ENCODE assay signal across 8 cellular contexts in genomic region chr3:14461748-14462324, GRCh38. TPM values are rescaled to one million over a fixed set of nuclear protein-coding genes. Genes with fewer than 3 reads are reported as not detected.
DNase-seq lines count a peak whose midpoint lies in the region; ATAC-seq, FAIRE-seq and TF ChIP-seq lines count a peak whose summit lies in the region.

No MANE protein-coding gene starts in this region.

- no peaks in the 10 kb centered on the region for H3K79me2 ChIP-seq in HepG2 (ENCODE audit: insufficient read depth, low read length)

- peak; percentile 94 for TF ChIP-seq RAD21 in HepG2 (CRISPR knock-in tag; IDR thresholded peaks at IDR 0.05)

- CTCF ChIA-PET in HepG2 (lab: Yijun Ruan, JAX; ENCODE audit: low intra/inter-chr PET ratio, low total read pairs) = interaction anchor here (1.2 to 3.7 kb wide), 4 partner anchors 59 to 201 kb away, joined by 3 to 41 read pairs (median 9); partner anchors contain the start of gene SLC6A6

- H3K9ac ChIP-seq in HepG2 (ENCODE audit: insufficient read depth, low read depth, low read length) = no peak overlapping the region

- no peak for TF ChIP-seq EP300 in HepG2 (IDR thresholded peaks at IDR 0.05; ENCODE audit: low read depth in 2 of 2, low read length in 2 of 2)
- no peak for TF ChIP-seq EP300 in HepG2 (CRISPR knock-in tag; IDR thresholded peaks at IDR 0.05; ENCODE audit: borderline replicate concordance)

- H3K9me3 Mint-ChIP-seq in chondrocyte (ENCODE audit: low read depth) = no peaks in the 10 kb centered on the region

- intact Hi-C loops in HepG2 (cut with micrococcal nuclease; ENCODE audit: unreplicated experiment) = loop anchor here (1.0 kb wide), 2 partner anchors 60 to 201 kb away; partner anchors contain the start of gene SLC6A6

- H3K27me3 ChIP-seq in HL-60 (ENCODE audit: insufficient read depth, poor library complexity, severe bottlenecking) (no peaks in the 10 kb centered on the region), HepG2 (ENCODE audit: control insufficient read depth in 1 of 2, insufficient read depth in 2 of 2, low read length in 2 of 2) (no peaks in the 10 kb centered on the region)

- no peaks in the 10 kb centered on the region for H3K27me3 Mint-ChIP-seq in chondrocyte (ENCODE audit: low read depth)

- H2AFZ ChIP-seq in HepG2 (ENCODE audit: low read length) = no peak overlapping the region

- H3K9me3 ChIP-seq in HepG2 (ENCODE audit: low read length) = no peaks in the 10 kb centered on the region

- no peaks in the 10 kb centered on the region for H4K20me1 ChIP-seq in HepG2 (ENCODE audit: insufficient read depth, low read length)

- H3K4me3 Mint-ChIP-seq in chondrocyte (ENCODE audit: unreplicated experiment) = no peak overlapping the region

- H3K36me3 Mint-ChIP-seq in chondrocyte (ENCODE audit: low read depth) = peaks cover 8% of the 10 kb centered on the region

- H3K27ac Mint-ChIP-seq in chondrocyte (ENCODE audit: unreplicated experiment) = peak overlapping the region; percentile 54

- POLR2A ChIA-PET in HepG2 (lab: Yijun Ruan, JAX) = no interaction called here

- peak; percentile 45 for TF ChIP-seq CTCF in HL-60 (IDR thresholded peaks at IDR 0.05; ENCODE audit: insufficient read depth, low read length)
- TF ChIP-seq CTCF in chondrocyte (IDR thresholded peaks at IDR 0.05) = peak; percentile 87
- TF ChIP-seq CTCF in HepG2 (CRISPR knock-in tag; IDR thresholded peaks at IDR 0.05) = peak; percentile 87

- BruUV-seq in HepG2 (replicated peaks; lab: Mats Ljungman, UMichigan) = no TSS peak

- TF ChIP-seq POLR2A in HepG2 (IDR thresholded peaks at IDR 0.05; ENCODE audit: insufficient read depth in 1 of 2, low read depth in 2 of 2, low read length in 2 of 2) = no peak

- H3K4me1 Mint-ChIP-seq in chondrocyte (ENCODE audit: low read depth) = peaks cover 28% of the 10 kb centered on the region

- no peak overlapping the region for H3K27ac ChIP-seq in HL-60 (replicated peaks)
- no peak overlapping the region for H3K27ac ChIP-seq in HepG2 (ENCODE audit: extremely low read length, insufficient read depth, low read length)

- WGBS in HepG2 (ENCODE audit: low lambda C conversion rate) = 79% methylated on average over 6 of the region's 8 CpGs

- peak; percentile 92 for ATAC-seq in HepG2

- H3K4me3 ChIP-seq in HL-60 (replicated peaks; ENCODE audit: insufficient read depth, low read length) (no peak overlapping the region), HepG2 (replicated peaks in 1 of 3; ENCODE audit: insufficient read depth in 1 of 3, low read depth in 2 of 3, low read length in 3 of 3) (no peak overlapping the region)

- H3K4me2 ChIP-seq in HepG2 (ENCODE audit: low read depth, low read length) = no peak overlapping the region

- peak; percentile 4 for FAIRE-seq in HepG2 (lab: Jason Lieb, UNC)

- in situ Hi-C loops in HepG2 (cut with HindIII; ENCODE audit: extremely low pct_ligation_motif_present, low pct_unique_long_range_greater_than_20kb) = loop anchor here (5.0 to 10.0 kb wide), 4 partner anchors 60 to 567 kb away; partner anchors contain the start of gene SLC6A6

- peaks cover 13 to 29% of the 10 kb centered on the region in 2 experiments; a peak in 4 of 5 replicates for H3K36me3 ChIP-seq in HepG2 (replicated peaks in 1 of 2; ENCODE audit: control insufficient read depth in 1 of 2, insufficient read depth in 2 of 2, low read length in 2 of 2)

- no peaks in the 10 kb centered on the region for H3K4me1 ChIP-seq in HepG2 (ENCODE audit: insufficient read depth, low read length)

- DNase-seq in NCI-H1417 (lab: John Stamatoyannopoulos, UW) (peak; percentile 0 to 56 (median 9)), NCI-H1417 treated with DMSO at 0.1 percent for 48 hours (lab: John Stamatoyannopoulos, UW) (no peak), HL-60 (ENCODE audit: low read depth in 1 of 2, low spot score in 1 of 2) (peak in 1 of 2 experiments; percentile 40), T follicular helper cell (ENCODE audit: low read depth) (peak; percentile 26), chondrocyte (ENCODE audit: low spot score) (peak; percentile 71), HepG2 (ENCODE audit: low spot score) (peak; percentile 50), superior temporal gyrus (ENCODE audit: extremely low spot score) (peak; percentile 57), middle frontal gyrus (ENCODE audit: extremely low spot score, low spot score) (no peak)

TF ChIP-seq in HepG2, 621 proteins besides CTCF, POLR2A, EP300 and RAD21 (continues in another document):
- TF ChIP-seq SALL1 (CRISPR knock-in tag; IDR thresholded peaks at IDR 0.05) = peak; percentile 34; the same call in 1 of the 2 replicates
- no peak for TF ChIP-seq ZNF512B (CRISPR knock-in tag; IDR thresholded peaks at IDR 0.05; ENCODE audit: borderline replicate concordance)
- TF ChIP-seq SMAD1 (CRISPR knock-in tag; IDR thresholded peaks at IDR 0.05; ENCODE audit: borderline replicate concordance, low read depth) = no peak
- no peak for TF ChIP-seq NR2F6 (IDR thresholded peaks at IDR 0.05)
- 0 out of 2 replicates have a peak, but pooled peaks have one; percentile 27 for TF ChIP-seq NR2F6 (CRISPR knock-in tag; IDR thresholded peaks at IDR 0.05)
- 0 out of 2 replicates have a peak, but pooled peaks have one; percentile 35 for TF ChIP-seq ERF (CRISPR knock-in tag; IDR thresholded peaks at IDR 0.05)
- no peak for TF ChIP-seq ZFP36L2 (CRISPR knock-in tag; IDR thresholded peaks at IDR 0.05)
- TF ChIP-seq STAG1 (CRISPR knock-in tag; IDR thresholded peaks at IDR 0.05) = peak; percentile 91
- TF ChIP-seq ZNF572 (CRISPR knock-in tag; IDR thresholded peaks at IDR 0.05) = 0 out of 2 replicates have a peak, but pooled peaks have one; percentile 29
- TF ChIP-seq HNF1B (CRISPR knock-in tag; IDR thresholded peaks at IDR 0.05) = peak; percentile 66

RNA-seq across cellular contexts. Expression of gene SLC6A6, which starts 59.4 kb away (rescaled TPM):
- total RNA-seq in chondrocyte (46.0 to 63.9 TPM (median 48.0 TPM) in 3 replicates), HepG2 (2016; rRNA removed; fragmentation: Illumina TruSeq; extraction: Trizol) (10.7 and 20.7 TPM in 2 replicates)
- 8.8 and 11.0 TPM in 2 replicates for total RNA-seq in HepG2 (2016; cell fraction: cytosol; rRNA removed; fragmentation: Illumina TruSeq; extraction: Trizol; ENCODE audit: low read depth)
- total RNA-seq in HepG2 (2016; cell fraction: insoluble cytoplasmic fraction; rRNA removed; fragmentation: Illumina TruSeq; extraction: Trizol) = 8.8 and 20.3 TPM in 2 replicates
- total RNA-seq in HepG2 (2016; cell fraction: membrane; rRNA removed; fragmentation: Illumina TruSeq; extraction: Trizol) = 5.1 and 5.2 TPM in 2 replicates
- total RNA-seq in HepG2 (2016; cell fraction: nucleus; rRNA removed; fragmentation: Illumina TruSeq; extraction: Trizol) = 25.9 and 32.4 TPM in 2 replicates
- polyA plus RNA-seq in HepG2 (2011; rRNA removed) = 14.1 and 15.4 TPM in 2 replicates
- polyA plus RNA-seq in HepG2 (2011; cell fraction: cytosol; rRNA removed) = 8.6 and 9.7 TPM in 2 replicates
- 33.2 and 41.8 TPM in 2 replicates for polyA plus RNA-seq in HepG2 (2011; cell fraction: nucleus; rRNA removed)
- polyA plus RNA-seq in HepG2 (2012) = 10.9 and 13.7 TPM in 2 replicates
- 0.76 and 1.2 TPM in 2 replicates for polyA plus RNA-seq in HepG2 (2016; cell fraction: cytosol; fragmentation: Illumina TruSeq; extraction: Trizol; ENCODE audit: low read depth)
- polyA plus RNA-seq in HepG2 (2016; cell fraction: insoluble cytoplasmic fraction; fragmentation: Illumina TruSeq; extraction: Trizol; ENCODE audit: low read depth) = 5.9 and 6.8 TPM in 2 replicates
- polyA plus RNA-seq in HepG2 (2016; cell fraction: membrane; fragmentation: Illumina TruSeq; extraction: Trizol; ENCODE audit: low read depth) = 1.5 and 1.7 TPM in 2 replicates
- polyA plus RNA-seq in HepG2 (2016; cell fraction: nucleus; fragmentation: Illumina TruSeq; extraction: Trizol; ENCODE audit: insufficient read depth, low read depth) = 35.4 and 36.8 TPM in 2 replicates
- 52.1 and 83.7 TPM in 2 replicates for polyA minus RNA-seq in HepG2 (2011; rRNA and poly(A)+ RNA removed; ENCODE audit: low replicate concordance)
- polyA minus RNA-seq in HepG2 (2011; cell fraction: cytosol; rRNA and poly(A)+ RNA removed) = 14.3 and 18.8 TPM in 2 replicates
- 28.2 and 33.0 TPM in 2 replicates for polyA minus RNA-seq in HepG2 (2011; cell fraction: nucleus; rRNA and poly(A)+ RNA removed)

Comparison
In these comparisons a context has a peak if more than half of its experiments do, and no peak if none do; other contexts are left out.
1. DNase-seq: peak in NCI-H1417 (3 of 3), T follicular helper cell (single experiment), chondrocyte (single experiment), HepG2 (single experiment) and superior temporal gyrus (single experiment); none in NCI-H1417 treated with DMSO at 0.1 percent for 48 hours (single experiment) and middle frontal gyrus (single experiment).
2. Peak in every context shown above with its lines, with median percentiles within 50 percentile points of each other: CTCF ChIP-seq.